Comparison of ENCODE assay signal across 18 cellular contexts in the genomic region with DNA sequence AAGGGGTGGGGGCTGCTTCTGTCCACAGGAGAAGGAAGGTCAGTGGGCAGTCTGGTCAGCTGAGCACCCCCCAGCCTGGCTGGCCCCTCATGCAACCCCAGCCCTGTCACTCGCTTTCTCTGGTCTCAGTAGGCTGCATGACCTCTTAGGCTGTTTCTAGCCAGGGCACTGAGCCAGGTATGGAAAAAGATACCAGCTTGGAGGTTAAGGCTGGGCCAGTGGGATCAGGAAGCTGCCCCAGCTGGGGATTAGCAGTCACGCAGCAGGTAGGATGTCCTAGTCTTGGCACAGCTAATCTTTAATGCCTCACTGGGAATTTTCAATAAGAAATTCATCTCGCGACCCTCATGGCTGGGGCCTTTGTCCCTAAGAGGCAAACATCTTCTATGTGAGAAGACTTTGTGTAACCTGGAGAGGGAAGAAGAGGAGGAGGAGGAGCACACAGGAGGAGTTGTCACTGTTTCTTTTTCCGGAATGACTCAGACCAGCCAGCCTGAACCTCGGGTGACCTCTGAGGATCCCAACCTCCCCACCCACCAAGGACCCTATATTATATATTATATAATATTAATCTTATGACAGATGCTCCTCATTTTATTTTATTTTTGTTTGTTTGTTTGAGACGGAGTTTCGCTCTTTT. TPM values are rescaled to one million over a fixed set of nuclear protein-coding genes. Genes with fewer than 3 reads are reported as not detected.
DNase-seq lines count a peak whose midpoint lies in the region; ATAC-seq lines count a peak whose summit lies in the region.
"Had no signal": no experiment of that assay in that cellular context is flagged by ENCODE, and none has a peak within 500 bp of the region (broad histone marks: within the 10 kb centered on the region; RNA-seq: fewer than 3 reads in every experiment).

No MANE protein-coding gene starts in this region.

- no peak overlapping the region for H3K4me3 Mint-ChIP-seq in T-helper 2 cell treated with Interferon-gamma antibody and Interleukin-4, amounts not matched to agents 5 μg/mL and 100 μg/mL, for 36 hours
- no peak overlapping the region for H3K4me3 Mint-ChIP-seq in stimulated activated memory B cell treated with anti-CD40 and anti-IgM and Interleukin-4, amounts not matched to agents 10 μg/mL and 1 μg/mL and 100 μg/mL, for 72 hours
- H3K4me3 Mint-ChIP-seq: B cell; CD4-positive, alpha-beta memory T cell had no signal

- in situ Hi-C loops in G401 (cut with HindIII; ENCODE audit: low sequenced_read_pairs), result no loop called here

- H3K9me3 Mint-ChIP-seq in T-helper 2 cell treated with Interferon-gamma antibody and Interleukin-4, amounts not matched to agents 5 μg/mL and 100 μg/mL, for 36 hours, result peaks cover 19% of the 10 kb centered on the region
- peaks cover 4% of the 10 kb centered on the region for H3K9me3 Mint-ChIP-seq in stimulated activated memory B cell treated with anti-CD40 and anti-IgM and Interleukin-4, amounts not matched to agents 10 μg/mL and 1 μg/mL and 100 μg/mL, for 72 hours

- H3K36me3 Mint-ChIP-seq in T-helper 2 cell treated with Interferon-gamma antibody and Interleukin-4, amounts not matched to agents 5 μg/mL and 100 μg/mL, for 36 hours (ENCODE audit: low read depth), result no peaks in the 10 kb centered on the region
- H3K36me3 Mint-ChIP-seq in stimulated activated memory B cell treated with anti-CD40 and anti-IgM and Interleukin-4, amounts not matched to agents 10 μg/mL and 1 μg/mL and 100 μg/mL, for 72 hours, result peaks cover 6% of the 10 kb centered on the region

- H3K27me3 Mint-ChIP-seq in T-helper 2 cell treated with Interferon-gamma antibody and Interleukin-4, amounts not matched to agents 5 μg/mL and 100 μg/mL, for 36 hours (ENCODE audit: low read depth), result no peaks in the 10 kb centered on the region
- peaks cover 30% of the 10 kb centered on the region for H3K27me3 Mint-ChIP-seq in stimulated activated memory B cell treated with anti-CD40 and anti-IgM and Interleukin-4, amounts not matched to agents 10 μg/mL and 1 μg/mL and 100 μg/mL, for 72 hours

- H3K27ac Mint-ChIP-seq in T-helper 2 cell treated with Interferon-gamma antibody and Interleukin-4, amounts not matched to agents 5 μg/mL and 100 μg/mL, for 36 hours, result no peak overlapping the region
- H3K27ac Mint-ChIP-seq in stimulated activated memory B cell treated with anti-CD40 and anti-IgM and Interleukin-4, amounts not matched to agents 10 μg/mL and 1 μg/mL and 100 μg/mL, for 72 hours, result no peak overlapping the region
- H3K27ac Mint-ChIP-seq: B cell; CD4-positive, alpha-beta memory T cell had no signal

- H3K4me1 Mint-ChIP-seq in T-helper 2 cell treated with Interferon-gamma antibody and Interleukin-4, amounts not matched to agents 5 μg/mL and 100 μg/mL, for 36 hours (ENCODE audit: low read depth), result no peaks in the 10 kb centered on the region
- peaks cover 7% of the 10 kb centered on the region for H3K4me1 Mint-ChIP-seq in stimulated activated memory B cell treated with anti-CD40 and anti-IgM and Interleukin-4, amounts not matched to agents 10 μg/mL and 1 μg/mL and 100 μg/mL, for 72 hours
- H3K4me1 Mint-ChIP-seq: B cell; CD4-positive, alpha-beta memory T cell had no signal

- no peak for ATAC-seq in stimulated activated memory B cell treated with anti-CD40 and anti-IgM and Interleukin-4, amounts not matched to agents 10 μg/mL and 1 μg/mL and 100 μg/mL, for 72 hours

- DNase-seq in NCI-H2029 (lab: John Stamatoyannopoulos, UW), result peak; percentile 16
- no peak for DNase-seq in NCI-H2029 treated with DMSO at 0.1 percent for 48 hours (lab: John Stamatoyannopoulos, UW)
- DNase-seq in G401 (ENCODE audit: low spot score), result peak; percentile 50
- DNase-seq in NCI-H2196 treated with DMSO at 0.1 percent for 48 hours (lab: John Stamatoyannopoulos, UW; ENCODE audit: unreplicated experiment), result peak; percentile 49
- peak; percentile 45 for DNase-seq in cerebellum (ENCODE audit: low spot score)
- DNase-seq in activated CD4-positive, alpha-beta T cell treated with anti-CD3 and anti-CD28 coated beads, Interleukin-2, amount 50 U/mL, for 1 hour, result no peak
- no peak for DNase-seq in T-helper 2 cell treated with Interferon-gamma antibody and Interleukin-4, amounts not matched to agents 5 μg/mL and 100 μg/mL, for 36 hours (ENCODE audit: low spot score)
- DNase-seq: CD4-positive, alpha-beta memory T cell; DND-41; GF-D8; GOT3; NCI-H187 treated with DMSO at 0.1 percent for 48 hours; NCI-H226; Peyer's patch; SHP77 treated with DMSO at 0.1 percent for 48 hours had no signal

RNA-seq across cellular contexts. Expression of gene BPIFA2, which starts 2.4 kb away (rescaled TPM):
- total RNA-seq in G401 (2014; rRNA removed; shearing (Covaris generic)), result not detected in 2 replicates
- not detected for total RNA-seq in cerebellum
- total RNA-seq: B cell; CD4-positive, alpha-beta memory T cell; Peyer's patch; T-helper 2 cell treated with Interferon-gamma antibody and Interleukin-4, amounts not matched to agents 100 ng/mL and 5 ng/mL, for 36 hours had no signal

RNA-seq across cellular contexts. Expression of gene BPIFA3, which starts 51.6 kb away (rescaled TPM):
- not detected in 2 replicates for total RNA-seq in G401 (2014; rRNA removed; shearing (Covaris generic))
- not detected for total RNA-seq in cerebellum
- total RNA-seq: B cell; CD4-positive, alpha-beta memory T cell; Peyer's patch; T-helper 2 cell treated with Interferon-gamma antibody and Interleukin-4, amounts not matched to agents 100 ng/mL and 5 ng/mL, for 36 hours had no signal

Comparison
In these comparisons a context has a peak if more than half of its experiments do, and no peak if none do; other contexts are left out.
1. DNase-seq: peak in NCI-H2029 (single experiment), G401 (single experiment), NCI-H2196 treated with DMSO at 0.1 percent for 48 hours (single experiment) and cerebellum (single experiment); none in NCI-H2029 treated with DMSO at 0.1 percent for 48 hours (single experiment), activated CD4-positive, alpha-beta T cell treated with anti-CD3 and anti-CD28 coated beads, Interleukin-2, amount 50 U/mL, for 1 hour (single experiment) and T-helper 2 cell treated with Interferon-gamma antibody and Interleukin-4, amounts not matched to agents 5 μg/mL and 100 μg/mL, for 36 hours (single experiment).